15 cellular contexts compared by ENCODE assay signal in the genomic region with DNA sequence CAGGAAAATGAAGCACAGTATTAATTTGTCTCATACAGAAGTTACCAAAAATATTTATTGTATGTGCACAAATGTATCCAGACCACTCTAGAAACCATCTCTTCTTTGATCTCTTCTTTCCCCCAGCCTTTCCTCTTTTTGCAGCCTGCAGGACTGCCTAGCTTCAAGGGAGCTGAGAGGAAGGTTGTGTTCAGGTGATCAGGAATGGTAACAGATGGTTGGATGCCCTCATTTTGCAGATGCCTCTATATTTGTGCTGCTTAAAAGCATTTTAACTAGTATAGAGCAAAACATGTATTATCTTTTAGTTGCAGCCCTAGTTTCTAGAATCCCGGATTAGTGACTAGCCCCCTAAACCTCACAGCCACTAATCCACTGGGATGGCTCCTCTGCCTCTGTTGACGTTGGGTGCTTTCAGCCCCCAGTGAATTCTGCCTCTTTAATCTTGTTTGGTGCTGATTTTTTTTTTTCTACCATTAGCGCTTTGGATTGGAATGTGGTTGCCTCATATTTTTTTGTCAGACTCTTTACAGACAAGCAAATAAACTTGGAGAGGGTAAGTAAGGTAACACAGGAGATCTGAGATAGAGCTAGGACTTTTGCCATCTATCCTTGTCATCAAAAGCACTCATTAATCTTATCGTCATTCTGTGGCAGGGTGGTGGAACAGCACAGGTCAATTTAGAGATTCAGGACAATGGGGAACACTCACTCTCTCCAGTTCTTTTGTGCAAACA.
A peak's percentile ranks its signal among the peaks of the same experiment; 100 is the strongest.
DNase-seq lines count a peak whose midpoint lies in the region; ATAC-seq and TF ChIP-seq lines count a peak whose summit lies in the region.
"Had no signal": no experiment of that assay in that cellular context is flagged by ENCODE, and none has a peak within 500 bp of the region (broad histone marks: within the 10 kb centered on the region; RNA-seq: fewer than 3 reads in every experiment).

No MANE protein-coding gene starts in this region.

- no peak overlapping the region for H3K4me3 ChIP-seq in fibroblast of mammary gland (ENCODE audit: control insufficient read depth, low read depth, low read length)
- H3K4me3 ChIP-seq in retinal pigment epithelial cell (ENCODE audit: low read length): no peak overlapping the region
- H3K4me3 ChIP-seq: adrenal gland had no signal

- DNase-seq in EL: peak; percentile 43
- DNase-seq in NCI-H524 (lab: John Stamatoyannopoulos, UW): peak; percentile 36 to 81
- peak; percentile 25 for DNase-seq in fibroblast of mammary gland (ENCODE audit: low read depth)
- peak; percentile 28 for DNase-seq in retinal pigment epithelial cell (ENCODE audit: low read depth)
- DNase-seq in NCI-H2081 treated with DMSO at 0.1 percent for 48 hours (lab: John Stamatoyannopoulos, UW): no peak
- DNase-seq in activated CD4-positive, alpha-beta T cell treated with anti-CD3 and anti-CD28 coated beads, Interleukin-2, amount 50 U/mL, for 4 hours: no peak
- DNase-seq: activated B cell treated with CpG ODN at 0.5 μM for 24 hours; adrenal gland; CD4-positive, alpha-beta memory T cell; NCI-H1417 treated with DMSO at 0.1 percent for 48 hours; nucleus accumbens; stimulated activated CD4-positive, alpha-beta T cell treated with anti-CD3 and anti-CD28 coated beads, Interleukin-2, amount 100 ng/mL, for 48 hours; stimulated activated naive CD4-positive, alpha-beta T cell had no signal

- ATAC-seq in GM18498 (IDR thresholded peaks at IDR 0.05; ENCODE audit: unreplicated experiment): no peak
- ATAC-seq in GM21526 (IDR thresholded peaks at IDR 0.05; ENCODE audit: low FRiP score, unreplicated experiment): no peak

- TF ChIP-seq CTCF in fibroblast of mammary gland (conservative IDR thresholded peaks at IDR 0.05; ENCODE audit: control insufficient read depth, insufficient read depth, low read depth, low read length): no peak
- TF ChIP-seq CTCF in retinal pigment epithelial cell (conservative IDR thresholded peaks at IDR 0.05; ENCODE audit: low read depth, low read length): no peak

Comparison
In these comparisons a context has a peak if more than half of its experiments do, and no peak if none do; other contexts are left out.
1. DNase-seq: peak in EL (single experiment), NCI-H524 (2 of 2), fibroblast of mammary gland (single experiment) and retinal pigment epithelial cell (single experiment); none in NCI-H2081 treated with DMSO at 0.1 percent for 48 hours (single experiment) and activated CD4-positive, alpha-beta T cell treated with anti-CD3 and anti-CD28 coated beads, Interleukin-2, amount 50 U/mL, for 4 hours (0 of 2).